Comparison of ENCODE assay signal across 1 cellular context in the genomic region with DNA sequence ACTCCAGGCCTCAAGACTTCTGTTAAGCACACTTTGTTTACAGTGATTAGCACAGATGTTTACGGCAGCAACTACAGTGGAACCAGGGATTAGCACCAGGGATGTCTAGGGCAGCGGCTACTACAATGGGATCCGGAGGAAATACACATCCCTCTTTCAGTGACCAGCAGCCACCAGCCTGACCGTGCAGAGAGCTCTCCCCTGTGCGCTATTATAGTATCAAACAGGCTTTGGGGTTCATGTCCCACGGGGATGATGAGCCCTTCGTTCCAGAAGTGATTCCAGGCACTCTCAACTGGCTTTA.
TF ChIP-seq lines count a peak whose summit lies in the region.

No MANE protein-coding gene starts in this region.

TF ChIP-seq in H1, 55 proteins besides CTCF, POLR2A, EP300 and RAD21:
- peak; percentile 12; the same call in 1 of the 2 replicates for TF ChIP-seq POLR2AphosphoS5 (IDR thresholded peaks at IDR 0.05; ENCODE audit: low read depth, low read length)
- TF ChIP-seq RBBP5 (IDR thresholded peaks at IDR 0.05; ENCODE audit: borderline replicate concordance, low read depth, low read length) = 0 out of 2 replicates have a peak, but pooled peaks have one; percentile 48
- TF ChIP-seq, protein P1, sequence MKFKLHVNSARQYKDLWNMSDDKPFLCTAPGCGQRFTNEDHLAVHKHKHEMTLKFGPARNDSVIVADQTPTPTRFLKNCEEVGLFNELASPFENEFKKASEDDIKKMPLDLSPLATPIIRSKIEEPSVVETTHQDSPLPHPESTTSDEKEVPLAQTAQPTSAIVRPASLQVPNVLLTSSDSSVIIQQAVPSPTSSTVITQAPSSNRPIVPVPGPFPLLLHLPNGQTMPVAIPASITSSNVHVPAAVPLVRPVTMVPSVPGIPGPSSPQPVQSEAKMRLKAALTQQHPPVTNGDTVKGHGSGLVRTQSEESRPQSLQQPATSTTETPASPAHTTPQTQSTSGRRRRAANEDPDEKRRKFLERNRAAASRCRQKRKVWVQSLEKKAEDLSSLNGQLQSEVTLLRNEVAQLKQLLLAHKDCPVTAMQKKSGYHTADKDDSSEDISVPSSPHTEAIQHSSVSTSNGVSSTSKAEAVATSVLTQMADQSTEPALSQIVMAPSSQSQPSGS (IDR thresholded peaks at IDR 0.05; ENCODE audit: low read length) = 0 out of 2 replicates have a peak, but pooled peaks have one; percentile 37
- TF ChIP-seq SP4 (IDR thresholded peaks at IDR 0.05; ENCODE audit: low read length) = no peak
- TF ChIP-seq TCF12 (IDR thresholded peaks at IDR 0.05; ENCODE audit: low read depth, low read length) = 0 out of 2 replicates have a peak, but pooled peaks have one; percentile 53
- TF ChIP-seq SUZ12 (IDR thresholded peaks at IDR 0.05; ENCODE audit: low read length) = no peak
- TF ChIP-seq BACH1 (IDR thresholded peaks at IDR 0.05; ENCODE audit: low read length) = no peak
- TF ChIP-seq HDAC6 (IDR thresholded peaks at IDR 0.05; ENCODE audit: low read depth, low read length) = no peak
- TF ChIP-seq, protein P2, sequence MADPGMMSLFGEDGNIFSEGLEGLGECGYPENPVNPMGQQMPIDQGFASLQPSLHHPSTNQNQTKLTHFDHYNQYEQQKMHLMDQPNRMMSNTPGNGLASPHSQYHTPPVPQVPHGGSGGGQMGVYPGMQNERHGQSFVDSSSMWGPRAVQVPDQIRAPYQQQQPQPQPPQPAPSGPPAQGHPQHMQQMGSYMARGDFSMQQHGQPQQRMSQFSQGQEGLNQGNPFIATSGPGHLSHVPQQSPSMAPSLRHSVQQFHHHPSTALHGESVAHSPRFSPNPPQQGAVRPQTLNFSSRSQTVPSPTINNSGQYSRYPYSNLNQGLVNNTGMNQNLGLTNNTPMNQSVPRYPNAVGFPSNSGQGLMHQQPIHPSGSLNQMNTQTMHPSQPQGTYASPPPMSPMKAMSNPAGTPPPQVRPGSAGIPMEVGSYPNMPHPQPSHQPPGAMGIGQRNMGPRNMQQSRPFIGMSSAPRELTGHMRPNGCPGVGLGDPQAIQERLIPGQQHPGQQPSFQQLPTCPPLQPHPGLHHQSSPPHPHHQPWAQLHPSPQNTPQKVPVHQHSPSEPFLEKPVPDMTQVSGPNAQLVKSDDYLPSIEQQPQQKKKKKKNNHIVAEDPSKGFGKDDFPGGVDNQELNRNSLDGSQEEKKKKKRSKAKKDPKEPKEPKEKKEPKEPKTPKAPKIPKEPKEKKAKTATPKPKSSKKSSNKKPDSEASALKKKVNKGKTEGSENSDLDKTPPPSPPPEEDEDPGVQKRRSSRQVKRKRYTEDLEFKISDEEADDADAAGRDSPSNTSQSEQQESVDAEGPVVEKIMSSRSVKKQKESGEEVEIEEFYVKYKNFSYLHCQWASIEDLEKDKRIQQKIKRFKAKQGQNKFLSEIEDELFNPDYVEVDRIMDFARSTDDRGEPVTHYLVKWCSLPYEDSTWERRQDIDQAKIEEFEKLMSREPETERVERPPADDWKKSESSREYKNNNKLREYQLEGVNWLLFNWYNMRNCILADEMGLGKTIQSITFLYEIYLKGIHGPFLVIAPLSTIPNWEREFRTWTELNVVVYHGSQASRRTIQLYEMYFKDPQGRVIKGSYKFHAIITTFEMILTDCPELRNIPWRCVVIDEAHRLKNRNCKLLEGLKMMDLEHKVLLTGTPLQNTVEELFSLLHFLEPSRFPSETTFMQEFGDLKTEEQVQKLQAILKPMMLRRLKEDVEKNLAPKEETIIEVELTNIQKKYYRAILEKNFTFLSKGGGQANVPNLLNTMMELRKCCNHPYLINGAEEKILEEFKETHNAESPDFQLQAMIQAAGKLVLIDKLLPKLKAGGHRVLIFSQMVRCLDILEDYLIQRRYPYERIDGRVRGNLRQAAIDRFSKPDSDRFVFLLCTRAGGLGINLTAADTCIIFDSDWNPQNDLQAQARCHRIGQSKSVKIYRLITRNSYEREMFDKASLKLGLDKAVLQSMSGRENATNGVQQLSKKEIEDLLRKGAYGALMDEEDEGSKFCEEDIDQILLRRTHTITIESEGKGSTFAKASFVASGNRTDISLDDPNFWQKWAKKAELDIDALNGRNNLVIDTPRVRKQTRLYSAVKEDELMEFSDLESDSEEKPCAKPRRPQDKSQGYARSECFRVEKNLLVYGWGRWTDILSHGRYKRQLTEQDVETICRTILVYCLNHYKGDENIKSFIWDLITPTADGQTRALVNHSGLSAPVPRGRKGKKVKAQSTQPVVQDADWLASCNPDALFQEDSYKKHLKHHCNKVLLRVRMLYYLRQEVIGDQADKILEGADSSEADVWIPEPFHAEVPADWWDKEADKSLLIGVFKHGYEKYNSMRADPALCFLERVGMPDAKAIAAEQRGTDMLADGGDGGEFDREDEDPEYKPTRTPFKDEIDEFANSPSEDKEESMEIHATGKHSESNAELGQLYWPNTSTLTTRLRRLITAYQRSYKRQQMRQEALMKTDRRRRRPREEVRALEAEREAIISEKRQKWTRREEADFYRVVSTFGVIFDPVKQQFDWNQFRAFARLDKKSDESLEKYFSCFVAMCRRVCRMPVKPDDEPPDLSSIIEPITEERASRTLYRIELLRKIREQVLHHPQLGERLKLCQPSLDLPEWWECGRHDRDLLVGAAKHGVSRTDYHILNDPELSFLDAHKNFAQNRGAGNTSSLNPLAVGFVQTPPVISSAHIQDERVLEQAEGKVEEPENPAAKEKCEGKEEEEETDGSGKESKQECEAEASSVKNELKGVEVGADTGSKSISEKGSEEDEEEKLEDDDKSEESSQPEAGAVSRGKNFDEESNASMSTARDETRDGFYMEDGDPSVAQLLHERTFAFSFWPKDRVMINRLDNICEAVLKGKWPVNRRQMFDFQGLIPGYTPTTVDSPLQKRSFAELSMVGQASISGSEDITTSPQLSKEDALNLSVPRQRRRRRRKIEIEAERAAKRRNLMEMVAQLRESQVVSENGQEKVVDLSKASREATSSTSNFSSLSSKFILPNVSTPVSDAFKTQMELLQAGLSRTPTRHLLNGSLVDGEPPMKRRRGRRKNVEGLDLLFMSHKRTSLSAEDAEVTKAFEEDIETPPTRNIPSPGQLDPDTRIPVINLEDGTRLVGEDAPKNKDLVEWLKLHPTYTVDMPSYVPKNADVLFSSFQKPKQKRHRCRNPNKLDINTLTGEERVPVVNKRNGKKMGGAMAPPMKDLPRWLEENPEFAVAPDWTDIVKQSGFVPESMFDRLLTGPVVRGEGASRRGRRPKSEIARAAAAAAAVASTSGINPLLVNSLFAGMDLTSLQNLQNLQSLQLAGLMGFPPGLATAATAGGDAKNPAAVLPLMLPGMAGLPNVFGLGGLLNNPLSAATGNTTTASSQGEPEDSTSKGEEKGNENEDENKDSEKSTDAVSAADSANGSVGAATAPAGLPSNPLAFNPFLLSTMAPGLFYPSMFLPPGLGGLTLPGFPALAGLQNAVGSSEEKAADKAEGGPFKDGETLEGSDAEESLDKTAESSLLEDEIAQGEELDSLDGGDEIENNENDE (IDR thresholded peaks at IDR 0.05; ENCODE audit: insufficient replicate concordance, low read length) = peak; percentile 41
- TF ChIP-seq KDM4A (IDR thresholded peaks at IDR 0.05; ENCODE audit: low read depth, low read length, severe bottlenecking) = no peak
- no peak for TF ChIP-seq TEAD4 (IDR thresholded peaks at IDR 0.05; ENCODE audit: low read depth, low read length)
- no peak; the same call in 1 of the 2 replicates for TF ChIP-seq CHD2 (IDR thresholded peaks at IDR 0.05; ENCODE audit: low read length)
- TF ChIP-seq SP1 (IDR thresholded peaks at IDR 0.05; ENCODE audit: low read depth, low read length) = no peak
- peak; percentile 39 for TF ChIP-seq NANOG (IDR thresholded peaks at IDR 0.05; ENCODE audit: insufficient read depth, low read depth, low read length, poor library complexity, severe bottlenecking)
- TF ChIP-seq HDAC2 (IDR thresholded peaks at IDR 0.05; ENCODE audit: borderline replicate concordance in 1 of 2, low read depth in 2 of 2, low read length in 2 of 2) = 0 out of 4 replicates have a peak, but pooled peaks of 1 of the 2 experiments have one; percentile 44
- TF ChIP-seq KDM1A (IDR thresholded peaks at IDR 0.05; ENCODE audit: borderline replicate concordance, low read length) = no peak
- TF ChIP-seq RFX5 (IDR thresholded peaks at IDR 0.05; ENCODE audit: borderline replicate concordance, low read depth, low read length) = peak; percentile 34; the same call in 1 of the 2 replicates
